In the genomic region with DNA sequence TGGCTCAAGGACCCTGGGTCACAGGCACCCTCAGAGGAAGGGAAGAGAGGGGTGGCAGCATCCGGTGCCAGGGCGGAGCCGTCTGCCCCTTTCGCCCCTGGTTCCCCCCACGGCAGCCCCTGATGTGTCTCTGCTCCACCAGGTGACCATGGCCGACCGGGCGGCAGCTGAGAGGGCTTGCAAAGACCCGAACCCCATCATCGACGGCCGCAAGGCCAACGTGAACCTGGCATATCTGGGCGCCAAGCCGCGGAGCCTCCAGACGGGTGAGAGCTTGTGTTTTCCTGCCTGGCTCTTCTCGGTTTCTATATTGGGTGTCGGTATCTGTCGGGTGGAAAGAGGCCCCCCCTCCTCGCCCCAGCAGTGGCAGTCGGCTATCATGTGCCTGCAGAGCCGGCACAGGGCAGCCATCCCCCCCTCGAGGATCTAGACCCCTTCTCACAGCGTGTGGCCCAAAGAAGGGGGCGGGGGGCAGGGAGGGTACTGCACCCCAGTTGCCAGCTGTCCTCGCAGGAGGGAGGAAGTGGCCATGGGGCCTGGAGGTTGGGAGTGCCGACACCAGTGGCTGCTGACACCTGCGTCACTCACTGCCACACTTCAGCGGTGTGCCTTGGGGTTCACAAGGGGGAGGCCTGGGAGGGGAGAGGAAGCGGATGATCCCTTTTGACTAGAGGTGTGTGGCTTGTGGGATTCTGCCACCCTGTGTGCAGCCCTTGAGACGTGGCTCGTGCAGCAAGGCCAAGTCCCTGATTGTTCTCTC, we compare ENCODE assay signal across 8 cellular contexts. TPM values are rescaled to one million over a fixed set of nuclear protein-coding genes. Genes with fewer than 3 reads are reported as not detected.
DNase-seq lines count a peak whose midpoint lies in the region; ATAC-seq and TF ChIP-seq lines count a peak whose summit lies in the region.

No MANE protein-coding gene starts in this region.

- H3K36me3 ChIP-seq in left lung: peaks cover 0 to 40% of the 10 kb centered on the region in 2 donors

- in situ Hi-C loops in astrocyte of the spinal cord (cut with HindIII; ENCODE audit: low sequenced_read_pairs): no loop called here

- ATAC-seq in left lung: no peak

- no peaks in the 10 kb centered on the region for H3K27me3 Mint-ChIP-seq in T-helper 2 cell treated with Interferon-gamma antibody and Interleukin-4, amounts not matched to agents 5 μg/mL and 100 μg/mL, for 36 hours (ENCODE audit: low read depth)

- no peaks in the 10 kb centered on the region for H3K9me3 Mint-ChIP-seq in T-helper 2 cell treated with Interferon-gamma antibody and Interleukin-4, amounts not matched to agents 5 μg/mL and 100 μg/mL, for 36 hours

- peaks cover 55% of the 10 kb centered on the region for H3K36me3 Mint-ChIP-seq in T-helper 2 cell treated with Interferon-gamma antibody and Interleukin-4, amounts not matched to agents 5 μg/mL and 100 μg/mL, for 36 hours (ENCODE audit: low read depth)

- H3K4me3 ChIP-seq in astrocyte of the spinal cord (ENCODE audit: low read depth, low read length) (peak overlapping the region; percentile 62), left lung (peak overlapping the region; percentile 55 to 61)

- DNase-seq in NOMO-1 (lab: John Stamatoyannopoulos, UW; ENCODE audit: unreplicated experiment in 2 of 2): peak; percentile 5 to 14
- no peak for DNase-seq in NOMO-1 treated with dmso at 0.1 percent for 144 hours (lab: John Stamatoyannopoulos, UW; ENCODE audit: unreplicated experiment)
- DNase-seq in T-helper 2 cell treated with Interferon-gamma antibody and Interleukin-4, amounts not matched to agents 5 μg/mL and 100 μg/mL, for 36 hours (ENCODE audit: low spot score): peak; percentile 78
- DNase-seq in astrocyte of the spinal cord (ENCODE audit: low read depth, low spot score): no peak
- peak; percentile 69 to 87 for DNase-seq in left lung
- DNase-seq in stimulated activated CD8-positive, alpha-beta memory T cell treated with anti-CD3 and anti-CD28 coated beads, Interleukin-12 subunit alpha, Interleukin-12 subunit beta, amount 100 ng/mL, for 4 hours (ENCODE audit: low read depth): peak; percentile 64
- no peak for DNase-seq in HEK293T (ENCODE audit: extremely low spot score)
- DNase-seq in DMS153 treated with DMSO at 0.1 percent for 48 hours (lab: John Stamatoyannopoulos, UW; ENCODE audit: unreplicated experiment): no peak

- peak overlapping the region; percentile 89 for H3K4me3 Mint-ChIP-seq in T-helper 2 cell treated with Interferon-gamma antibody and Interleukin-4, amounts not matched to agents 5 μg/mL and 100 μg/mL, for 36 hours

- peak overlapping the region; percentile 26 to 60 for H3K27ac ChIP-seq in left lung

- intact Hi-C loops in left lung (cut with DNase I): no loop called here

- H3K4me1 ChIP-seq in left lung: peaks cover 13 to 81% of the 10 kb centered on the region in 2 donors

- peaks cover 50% of the 10 kb centered on the region for H3K4me1 Mint-ChIP-seq in T-helper 2 cell treated with Interferon-gamma antibody and Interleukin-4, amounts not matched to agents 5 μg/mL and 100 μg/mL, for 36 hours (ENCODE audit: low read depth)

- CTCF ChIA-PET in HEK293T (lab: Yijun Ruan, JAX): interaction anchor here (0.6 to 0.7 kb wide), 2 partner anchors 34 to 46 kb away, joined by 3 read pairs; no protein-coding TSS in a partner anchor

- no peaks in the 10 kb centered on the region for H3K9me3 ChIP-seq in left lung

- TF ChIP-seq CTCF in astrocyte of the spinal cord (IDR thresholded peaks at IDR 0.05; ENCODE audit: low read depth, low read length) (no peak), left lung (IDR thresholded peaks at IDR 0.05) (no peak)

- no peaks in the 10 kb centered on the region for H3K27me3 ChIP-seq in left lung

- H3K27ac Mint-ChIP-seq in T-helper 2 cell treated with Interferon-gamma antibody and Interleukin-4, amounts not matched to agents 5 μg/mL and 100 μg/mL, for 36 hours: peak overlapping the region; percentile 95

- POLR2A ChIA-PET in HEK293T (lab: Yijun Ruan, JAX): interaction anchor here (0.7 to 1.5 kb wide), 2 partner anchors 11 to 20 kb away, joined by 3 read pairs; no protein-coding TSS in a partner anchor

TF ChIP-seq in HEK293T, 16 proteins besides CTCF, POLR2A, EP300 and RAD21:
- no peak for TF ChIP-seq SUZ12 (IDR thresholded peaks at IDR 0.05)
TF ChIP-seq in HEK293T: peak in this region for 0.

RNA-seq across cellular contexts. Expression of a gene that starts 1.5 kb away (rescaled TPM):
- 10 to 100 TPM; 17.6 to 20.0 TPM for total RNA-seq in left lung

RNA-seq across cellular contexts. Expression of a gene that starts 41.6 kb away (rescaled TPM):
- 10 to 100 TPM; 16.4 to 18.1 TPM for total RNA-seq in left lung

Comparison
In these comparisons a context has a peak if more than half of its experiments do, and no peak if none do; other contexts are left out.
1. DNase-seq: peak in NOMO-1 (2 of 2), T-helper 2 cell treated with Interferon-gamma antibody and Interleukin-4, amounts not matched to agents 5 μg/mL and 100 μg/mL, for 36 hours (single experiment), left lung (2 of 2) and stimulated activated CD8-positive, alpha-beta memory T cell treated with anti-CD3 and anti-CD28 coated beads, Interleukin-12 subunit alpha, Interleukin-12 subunit beta, amount 100 ng/mL, for 4 hours (single experiment); none in NOMO-1 treated with dmso at 0.1 percent for 144 hours (single experiment), astrocyte of the spinal cord (single experiment), HEK293T (single experiment) and DMS153 treated with DMSO at 0.1 percent for 48 hours (single experiment).